15 cellular contexts compared by ENCODE assay signal in genomic region chr1:12383001-12383400, GRCh38.
DNase-seq lines count a peak whose midpoint lies in the region; ATAC-seq and TF ChIP-seq lines count a peak whose summit lies in the region.
"Had no signal": no experiment of that assay in that cellular context is flagged by ENCODE, and none has a peak within 500 bp of the region (broad histone marks: within the 10 kb centered on the region; RNA-seq: fewer than 3 reads in every experiment).

No MANE protein-coding gene starts in this region.

- peak overlapping the region; percentile 74 for H3K27ac Mint-ChIP-seq in CD4-positive, alpha-beta T cell
- peak overlapping the region; percentile 81 to 88 for H3K27ac Mint-ChIP-seq in T-cell
- no peak overlapping the region for H3K27ac Mint-ChIP-seq in endothelial cell (ENCODE audit: unreplicated experiment)
- peak overlapping the region; percentile 29 to 98 (median 55) for H3K27ac Mint-ChIP-seq in nephron

- no peak for ATAC-seq in CD4-positive, alpha-beta T cell (ENCODE audit: poor library complexity)
- ATAC-seq in T-cell (replicated peaks in 1 of 4), result no peak
- no peak for ATAC-seq in GM21717 (IDR thresholded peaks at IDR 0.05; ENCODE audit: unreplicated experiment)

- H3K36me3 Mint-ChIP-seq in CD4-positive, alpha-beta T cell (ENCODE audit: low read depth), result peaks cover 91% of the 10 kb centered on the region
- peaks cover 78% of the 10 kb centered on the region for H3K36me3 Mint-ChIP-seq in T-cell
- H3K36me3 Mint-ChIP-seq in endothelial cell (ENCODE audit: low read depth, unreplicated experiment), result peaks cover 55% of the 10 kb centered on the region
- H3K36me3 Mint-ChIP-seq in nephron (ENCODE audit: low read depth), result peaks cover 78% of the 10 kb centered on the region

- H3K4me1 Mint-ChIP-seq in CD4-positive, alpha-beta T cell (ENCODE audit: low read depth), result peaks cover 58% of the 10 kb centered on the region
- H3K4me1 Mint-ChIP-seq in T-cell, result peaks cover 52 to 67% (median 60%) of the 10 kb centered on the region in 3 donors
- H3K4me1 Mint-ChIP-seq in endothelial cell (ENCODE audit: unreplicated experiment), result peaks cover under 1% of the 10 kb centered on the region
- H3K4me1 Mint-ChIP-seq in nephron, result peaks cover 19% of the 10 kb centered on the region

- H3K9me3 Mint-ChIP-seq in CD4-positive, alpha-beta T cell, result peaks cover 6% of the 10 kb centered on the region
- peaks cover 3 to 14% (median 11%) of the 10 kb centered on the region in 3 donors for H3K9me3 Mint-ChIP-seq in T-cell
- H3K9me3 Mint-ChIP-seq in endothelial cell (ENCODE audit: unreplicated experiment), result peaks cover 7% of the 10 kb centered on the region
- H3K9me3 Mint-ChIP-seq in nephron, result peaks cover 23% of the 10 kb centered on the region

- H3K9me3 ChIP-seq in CD4-positive, alpha-beta T cell (ENCODE audit: control insufficient read depth, low read length), result peaks cover 14% of the 10 kb centered on the region

- no peak for DNase-seq in CD4-positive, alpha-beta T cell
- DNase-seq in T-cell (no peak), endothelial cell (ENCODE audit: low spot score) (no peak), GF-D8 (lab: John Stamatoyannopoulos, UW) (no peak)
- DNase-seq in stimulated activated CD8-positive, alpha-beta memory T cell treated with anti-CD3 and anti-CD28 coated beads, Interleukin-4, amount 100 ng/mL, for 48 hours, result no peak
- DNase-seq: Caco-2, DMS79, KBM-7, NCI-H1092, NCI-H345, NCI-H526 treated with DMSO at 0.1 percent for 48 hours had no signal

- intact Hi-C loops in CD4-positive, alpha-beta T cell (cut with DNase I, micrococcal nuclease), result no loop called here

- CTCF ChIA-PET in CD4-positive, alpha-beta T cell (lab: Charles Lee), result no interaction called here
- CTCF ChIA-PET in T-cell (lab: Charles Lee), result no interaction called here

- POLR2A ChIA-PET in CD4-positive, alpha-beta T cell (lab: Charles Lee), result no interaction called here
- POLR2A ChIA-PET in T-cell (lab: Charles Lee), result no interaction called here

- H3K27ac ChIP-seq in CD4-positive, alpha-beta T cell (ENCODE audit: low read depth, low read length), result no peak overlapping the region
- H3K27ac ChIP-seq: PC-9 had no signal

- no peaks in the 10 kb centered on the region for H3K27me3 ChIP-seq in CD4-positive, alpha-beta T cell (ENCODE audit: control insufficient read depth, insufficient read depth, low read length)
- H3K27me3 ChIP-seq: BLaER1 treated with 17β-estradiol and CSF1 and Interleukin-3, amounts not matched to agents 10 nM and 100 nM had no signal

- no peaks in the 10 kb centered on the region for H3K27me3 Mint-ChIP-seq in CD4-positive, alpha-beta T cell
- H3K27me3 Mint-ChIP-seq in T-cell (no peaks in the 10 kb centered on the region), endothelial cell (ENCODE audit: unreplicated experiment) (no peaks in the 10 kb centered on the region), nephron (ENCODE audit: low read depth) (no peaks in the 10 kb centered on the region)

- TF ChIP-seq CTCF in CD4-positive, alpha-beta T cell (IDR thresholded peaks at IDR 0.05), result no peak
- TF ChIP-seq CTCF in endothelial cell (IDR thresholded peaks at IDR 0.05; ENCODE audit: unreplicated experiment), result no peak
- no peak for TF ChIP-seq CTCF in nephron (IDR thresholded peaks at IDR 0.05; ENCODE audit: unreplicated experiment in 3 of 3)

- H3K4me3 Mint-ChIP-seq in CD4-positive, alpha-beta T cell, result no peak overlapping the region
- no peak overlapping the region for H3K4me3 Mint-ChIP-seq in T-cell
- peak overlapping the region; percentile 5 for H3K4me3 Mint-ChIP-seq in endothelial cell (ENCODE audit: unreplicated experiment)
- H3K4me3 Mint-ChIP-seq in nephron, result no peak overlapping the region
